Comparison of ENCODE assay signal across 1 cellular context in the genomic region with DNA sequence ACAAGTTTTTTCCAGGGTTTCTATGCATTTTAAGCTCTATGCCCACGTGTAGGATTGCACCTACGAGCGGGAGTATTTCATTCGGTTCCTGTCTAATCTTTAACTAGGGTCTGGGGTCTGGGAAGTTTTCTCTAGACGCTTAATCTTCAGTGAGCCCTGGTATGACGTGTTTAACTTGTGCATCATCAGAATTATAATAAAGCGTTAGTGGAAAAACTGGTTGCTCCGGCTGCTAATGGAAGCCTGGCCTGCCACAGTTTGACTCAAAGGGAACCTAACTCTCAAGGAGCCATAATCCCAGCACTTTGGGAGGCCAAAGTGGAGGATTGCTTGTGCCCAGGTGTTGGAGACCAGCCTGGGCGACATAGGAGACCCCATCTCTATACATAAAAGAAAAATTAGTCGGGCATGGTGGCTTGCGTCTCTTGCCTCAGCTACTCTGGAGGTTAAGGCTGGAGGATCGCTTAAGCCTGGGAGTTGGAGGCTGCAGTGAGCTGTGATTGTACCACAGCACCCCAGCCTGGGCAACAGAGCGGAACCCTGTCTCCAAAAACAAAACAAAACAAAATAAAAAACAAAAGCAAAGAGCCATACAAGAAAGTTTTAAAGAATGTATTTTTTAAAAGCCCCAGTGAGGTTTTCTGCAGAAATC.
TF ChIP-seq lines count a peak whose summit lies in the region.

No MANE protein-coding gene starts in this region.

TF ChIP-seq in liver, 16 proteins besides CTCF, POLR2A, EP300 and RAD21 (continued from another document):
- TF ChIP-seq, protein P1, sequence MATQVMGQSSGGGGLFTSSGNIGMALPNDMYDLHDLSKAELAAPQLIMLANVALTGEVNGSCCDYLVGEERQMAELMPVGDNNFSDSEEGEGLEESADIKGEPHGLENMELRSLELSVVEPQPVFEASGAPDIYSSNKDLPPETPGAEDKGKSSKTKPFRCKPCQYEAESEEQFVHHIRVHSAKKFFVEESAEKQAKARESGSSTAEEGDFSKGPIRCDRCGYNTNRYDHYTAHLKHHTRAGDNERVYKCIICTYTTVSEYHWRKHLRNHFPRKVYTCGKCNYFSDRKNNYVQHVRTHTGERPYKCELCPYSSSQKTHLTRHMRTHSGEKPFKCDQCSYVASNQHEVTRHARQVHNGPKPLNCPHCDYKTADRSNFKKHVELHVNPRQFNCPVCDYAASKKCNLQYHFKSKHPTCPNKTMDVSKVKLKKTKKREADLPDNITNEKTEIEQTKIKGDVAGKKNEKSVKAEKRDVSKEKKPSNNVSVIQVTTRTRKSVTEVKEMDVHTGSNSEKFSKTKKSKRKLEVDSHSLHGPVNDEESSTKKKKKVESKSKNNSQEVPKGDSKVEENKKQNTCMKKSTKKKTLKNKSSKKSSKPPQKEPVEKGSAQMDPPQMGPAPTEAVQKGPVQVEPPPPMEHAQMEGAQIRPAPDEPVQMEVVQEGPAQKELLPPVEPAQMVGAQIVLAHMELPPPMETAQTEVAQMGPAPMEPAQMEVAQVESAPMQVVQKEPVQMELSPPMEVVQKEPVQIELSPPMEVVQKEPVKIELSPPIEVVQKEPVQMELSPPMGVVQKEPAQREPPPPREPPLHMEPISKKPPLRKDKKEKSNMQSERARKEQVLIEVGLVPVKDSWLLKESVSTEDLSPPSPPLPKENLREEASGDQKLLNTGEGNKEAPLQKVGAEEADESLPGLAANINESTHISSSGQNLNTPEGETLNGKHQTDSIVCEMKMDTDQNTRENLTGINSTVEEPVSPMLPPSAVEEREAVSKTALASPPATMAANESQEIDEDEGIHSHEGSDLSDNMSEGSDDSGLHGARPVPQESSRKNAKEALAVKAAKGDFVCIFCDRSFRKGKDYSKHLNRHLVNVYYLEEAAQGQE (IDR thresholded peaks at IDR 0.05): no peak
- TF ChIP-seq SP1 (IDR thresholded peaks at IDR 0.05) (no peak), HNF4G (IDR thresholded peaks at IDR 0.05) (no peak), HNF4A (conservative IDR thresholded peaks at IDR 0.05) (no peak)
